ENCODE assay signal across 23 cellular contexts in the genomic region with DNA sequence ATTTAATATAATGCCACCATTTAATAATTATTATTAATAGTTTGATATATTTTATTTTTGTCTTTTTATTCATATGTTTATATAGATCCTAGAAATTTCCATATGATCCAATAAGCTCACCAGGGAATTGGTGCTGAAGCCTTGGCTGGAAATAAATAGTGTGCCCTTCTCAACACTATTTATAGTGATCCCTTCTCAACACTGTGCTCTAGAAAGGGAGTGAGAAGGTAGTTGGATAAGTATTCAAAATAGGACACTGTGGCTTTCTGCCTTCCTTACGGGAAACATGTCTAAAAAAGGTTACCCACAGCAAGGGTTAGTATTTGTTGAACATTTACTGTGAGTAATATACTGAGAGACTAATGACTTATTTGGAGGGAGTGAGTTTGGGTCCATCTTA.
"Had no signal": no experiment of that assay in that cellular context is flagged by ENCODE, and none has a peak within 500 bp of the region (broad histone marks: within the 10 kb centered on the region; RNA-seq: fewer than 3 reads in every experiment).

No MANE protein-coding gene starts in this region.

- H3K9me3 ChIP-seq: colonic mucosa, gastrocnemius medialis, left lung, lower lobe of right lung, neutrophil, pancreas, stomach, thyroid gland had no signal

- H3K4me1 ChIP-seq: colonic mucosa, gastrocnemius medialis, left lung, lower lobe of right lung, thyroid gland had no signal

- H3K27me3 ChIP-seq: colonic mucosa, gastrocnemius medialis, hepatocyte, left lung, neutrophil, pancreas, stomach, thyroid gland had no signal

- DNase-seq: colonic mucosa; effector CD8-positive, alpha-beta T cell; endodermal cell; gastrocnemius medialis; head of caudate nucleus; kidney; left lung; lower lobe of right lung; natural killer cell; retina; stimulated activated CD4-positive, alpha-beta T cell treated with anti-CD3 and anti-CD28 coated beads, Interleukin-2, amount 100 ng/mL, for 24 hours; stimulated activated CD4-positive, alpha-beta T cell treated with anti-CD3 and anti-CD28 coated beads, Interleukin-4, amount 100 ng/mL, for 24 hours; stimulated activated naive CD4-positive, alpha-beta T cell treated with Interleukin-2 at 50 U/mL for 16 hours; stomach; thyroid gland; trophoblast cell had no signal

- H3K36me3 ChIP-seq: colonic mucosa, gastrocnemius medialis, left lung, lower lobe of right lung, neutrophil, pancreas, stomach, thyroid gland had no signal

- H2AFZ ChIP-seq: hepatocyte had no signal

- H3K27ac ChIP-seq: colonic mucosa, epithelial cell of prostate, gastrocnemius medialis, hepatocyte, left lung, lower lobe of right lung, neutrophil, stomach, thyroid gland had no signal

- H3K4me3 ChIP-seq: colonic mucosa, gastrocnemius medialis, hepatocyte, left lung, lower lobe of right lung, pancreas, stomach, thyroid gland had no signal

- H3K79me2 ChIP-seq: hepatocyte had no signal

- ATAC-seq: esophagus mucosa; gastrocnemius medialis; left lung; lower lobe of right lung; natural killer cell; sciatic nerve; stimulated activated effector memory CD8-positive, alpha-beta T cell treated with anti-CD3 and anti-CD28 coated beads, Interleukin-12 subunit alpha, Interleukin-12 subunit beta, amount 100 ng/mL, for 72 hours had no signal

- H3K4me2 ChIP-seq: hepatocyte had no signal
